1 cellular context compared by ENCODE assay signal in genomic region chr6:168658059-168658458, GRCh38.
TF ChIP-seq lines count a peak whose summit lies in the region.

No MANE protein-coding gene starts in this region.

TF ChIP-seq in HCT116, 20 proteins besides CTCF, POLR2A, EP300 and RAD21 (continued from another document):
- TF ChIP-seq ZBTB33 (IDR thresholded peaks at IDR 0.05; ENCODE audit: extremely low read depth, insufficient replicate concordance, low read length) (no peak), FOSL1 (IDR thresholded peaks at IDR 0.05; ENCODE audit: low read depth) (no peak), POLR2AphosphoS5 (IDR thresholded peaks at IDR 0.05; ENCODE audit: low read depth, low read length) (no peak), TCF7L2 (IDR thresholded peaks at IDR 0.05; ENCODE audit: borderline replicate concordance, extremely low read depth, insufficient read depth, insufficient read length) (no peak)
